Comparison of ENCODE assay signal across 10 cellular contexts in genomic region chr20:63116412-63117106, GRCh38.
A peak's percentile ranks its signal among the peaks of the same experiment; 100 is the strongest.
DNase-seq lines count a peak whose midpoint lies in the region; ATAC-seq and TF ChIP-seq lines count a peak whose summit lies in the region.
"Had no signal": no experiment of that assay in that cellular context is flagged by ENCODE, and none has a peak within 500 bp of the region (broad histone marks: within the 10 kb centered on the region; RNA-seq: fewer than 3 reads in every experiment).

No MANE protein-coding gene starts in this region.

- H3K36me3 ChIP-seq in A673 (ENCODE audit: insufficient read depth, low read length, poor library complexity, severe bottlenecking) (no peaks in the 10 kb centered on the region), GM23248 (ENCODE audit: low read depth) (no peaks in the 10 kb centered on the region), colonic mucosa (no peaks in the 10 kb centered on the region), upper lobe of right lung (no peaks in the 10 kb centered on the region)
- H3K36me3 ChIP-seq: right lobe of liver had no signal

- H3K36me3 Mint-ChIP-seq in activated CD8-positive, alpha-beta T cell treated with anti-CD3 and anti-CD28 coated beads, Interleukin-2, amount 10 ng/mL, durations not matched to agents 7 days and 5 days (ENCODE audit: low read depth): no peaks in the 10 kb centered on the region
- H3K36me3 Mint-ChIP-seq in T-cell: no peaks in the 10 kb centered on the region

- in situ Hi-C loops in GM23248 (cut with MboI): no loop called here

- no peaks in the 10 kb centered on the region for H3F3A ChIP-seq in GM23248 (ENCODE audit: insufficient read depth)

- peak; percentile 24 for DNase-seq in A673 (ENCODE audit: low spot score)
- peak; percentile 48 for DNase-seq in GM23248
- peak; percentile 37 for DNase-seq in activated CD8-positive, alpha-beta T cell treated with anti-CD3 and anti-CD28 coated beads, Interleukin-2, amount 10 ng/mL, durations not matched to agents 7 days and 5 days
- DNase-seq in iPS-NIHi7 (ENCODE audit: extremely low spot score): peak; percentile 91
- DNase-seq in colonic mucosa: no peak
- no peak for DNase-seq in upper lobe of right lung
- no peak for DNase-seq in NCI-H2227 (lab: John Stamatoyannopoulos, UW; ENCODE audit: unreplicated experiment)
- no peak for DNase-seq in T-cell

- H3K4me1 ChIP-seq in A673 (ENCODE audit: insufficient read depth, low read length, poor library complexity, severe bottlenecking): no peaks in the 10 kb centered on the region
- no peaks in the 10 kb centered on the region for H3K4me1 ChIP-seq in GM23248 (ENCODE audit: insufficient read depth)
- no peaks in the 10 kb centered on the region for H3K4me1 ChIP-seq in colonic mucosa
- H3K4me1 ChIP-seq in upper lobe of right lung: no peaks in the 10 kb centered on the region
- H3K4me1 ChIP-seq: right lobe of liver had no signal

- no peaks in the 10 kb centered on the region for H3K4me1 Mint-ChIP-seq in activated CD8-positive, alpha-beta T cell treated with anti-CD3 and anti-CD28 coated beads, Interleukin-2, amount 10 ng/mL, durations not matched to agents 7 days and 5 days (ENCODE audit: low read depth)
- H3K4me1 Mint-ChIP-seq in T-cell: peaks cover 0 to 3% (median 0%) of the 10 kb centered on the region in 3 donors

- H3K27me3 ChIP-seq in A673 (replicated peaks; ENCODE audit: insufficient read depth, low read depth, low read length, poor library complexity) (peaks cover 85% of the 10 kb centered on the region), GM23248 (replicated peaks; ENCODE audit: insufficient read depth) (no peaks in the 10 kb centered on the region; the same call in none of the 2 replicates), colonic mucosa (no peaks in the 10 kb centered on the region), upper lobe of right lung (peaks cover 33% of the 10 kb centered on the region)
- H3K27me3 ChIP-seq: right lobe of liver had no signal

- no peak for ATAC-seq in activated CD8-positive, alpha-beta T cell treated with anti-CD3 and anti-CD28 coated beads, Interleukin-2, amount 10 ng/mL, durations not matched to agents 7 days and 5 days
- ATAC-seq in upper lobe of right lung (no peak), T-cell (replicated peaks in 1 of 4) (no peak)
- ATAC-seq: right lobe of liver had no signal

- H3K9me3 Mint-ChIP-seq in activated CD8-positive, alpha-beta T cell treated with anti-CD3 and anti-CD28 coated beads, Interleukin-2, amount 10 ng/mL, durations not matched to agents 7 days and 5 days (ENCODE audit: insufficient read depth): peaks cover 4% of the 10 kb centered on the region
- H3K9me3 Mint-ChIP-seq in T-cell: peaks cover 3 to 8% (median 4%) of the 10 kb centered on the region in 3 donors

- H3K4me3 ChIP-seq in A673 (ENCODE audit: low read depth, low read length, poor library complexity, severe bottlenecking): no peak overlapping the region
- no peak overlapping the region for H3K4me3 ChIP-seq in GM23248
- H3K4me3 ChIP-seq in colonic mucosa: no peak overlapping the region
- no peak overlapping the region for H3K4me3 ChIP-seq in upper lobe of right lung
- H3K4me3 ChIP-seq: dorsolateral prefrontal cortex, right lobe of liver had no signal

- no peak overlapping the region for H3K27ac ChIP-seq in A673 (ENCODE audit: low read depth, low read length, poor library complexity, severe bottlenecking)
- H3K27ac ChIP-seq in GM23248: no peak overlapping the region
- no peak overlapping the region for H3K27ac ChIP-seq in colonic mucosa
- H3K27ac ChIP-seq in upper lobe of right lung: no peak overlapping the region
- H3K27ac ChIP-seq: dorsolateral prefrontal cortex, right lobe of liver had no signal

- 6 to 8% methylated on average over 32 of the region's 32 CpGs for WGBS in GM23248 (ENCODE audit: low coverage in 1 of 2, low lambda C conversion rate in 2 of 2, missing lambda C conversion rate in 2 of 2), 2 experiments

- H3K9ac ChIP-seq in GM23248: no peak overlapping the region
- H3K9ac ChIP-seq in colonic mucosa (ENCODE audit: low read depth in 2 of 2, low read length in 2 of 2): no peak overlapping the region

- H3K4me3 Mint-ChIP-seq in activated CD8-positive, alpha-beta T cell treated with anti-CD3 and anti-CD28 coated beads, Interleukin-2, amount 10 ng/mL, durations not matched to agents 7 days and 5 days: no peak overlapping the region
- H3K4me3 Mint-ChIP-seq in T-cell: no peak overlapping the region

- intact Hi-C loops in A673 (cut with micrococcal nuclease; ENCODE audit: unreplicated experiment) (no loop called here), colonic mucosa (cut with DNase I) (no loop called here), upper lobe of right lung (cut with DNase I) (no loop called here)

- POLR2A ChIA-PET in A673 (lab: Charles Lee; ENCODE audit: low non-redundant PET): no interaction called here
- POLR2A ChIA-PET in activated CD8-positive, alpha-beta T cell treated with anti-CD3 and anti-CD28 coated beads, Interleukin-2, amount 10 ng/mL, durations not matched to agents 7 days and 5 days (lab: Charles Lee): no interaction called here
- POLR2A ChIA-PET in T-cell (lab: Charles Lee): no interaction called here

- H3K9me3 ChIP-seq in A673 (ENCODE audit: low read depth, low read length, poor library complexity, severe bottlenecking): peaks cover 3% of the 10 kb centered on the region
- H3K9me3 ChIP-seq in GM23248 (ENCODE audit: low read depth): no peaks in the 10 kb centered on the region
- H3K9me3 ChIP-seq in colonic mucosa: no peaks in the 10 kb centered on the region
- H3K9me3 ChIP-seq in upper lobe of right lung: no peaks in the 10 kb centered on the region

- H2AFZ ChIP-seq in GM23248: no peak overlapping the region

- H3K9me2 ChIP-seq in GM23248 (ENCODE audit: insufficient read depth): no peaks in the 10 kb centered on the region

- no TSS peak for BruUV-seq in A673 (replicated peaks; lab: Mats Ljungman, UMichigan)

- no peak overlapping the region for H3K27ac Mint-ChIP-seq in activated CD8-positive, alpha-beta T cell treated with anti-CD3 and anti-CD28 coated beads, Interleukin-2, amount 10 ng/mL, durations not matched to agents 7 days and 5 days
- H3K27ac Mint-ChIP-seq in T-cell: no peak overlapping the region

- H4K20me1 ChIP-seq in GM23248 (ENCODE audit: insufficient read depth): no peaks in the 10 kb centered on the region

- TF ChIP-seq CTCF in A673 (conservative IDR thresholded peaks at IDR 0.05; ENCODE audit: low read depth, low read length) (no peak), colonic mucosa (IDR thresholded peaks at IDR 0.05) (no peak), upper lobe of right lung (IDR thresholded peaks at IDR 0.05) (no peak)

- H3K79me2 ChIP-seq in GM23248 (ENCODE audit: insufficient read depth): no peaks in the 10 kb centered on the region

- no peak overlapping the region for H3K4me2 ChIP-seq in GM23248 (ENCODE audit: unreplicated experiment)

- CTCF ChIA-PET in A673 (lab: Charles Lee): no interaction called here
- CTCF ChIA-PET in activated CD8-positive, alpha-beta T cell treated with anti-CD3 and anti-CD28 coated beads, Interleukin-2, amount 10 ng/mL, durations not matched to agents 7 days and 5 days (lab: Charles Lee): no interaction called here
- CTCF ChIA-PET in T-cell (lab: Charles Lee): no interaction called here

- no peaks in the 10 kb centered on the region for H3K27me3 Mint-ChIP-seq in activated CD8-positive, alpha-beta T cell treated with anti-CD3 and anti-CD28 coated beads, Interleukin-2, amount 10 ng/mL, durations not matched to agents 7 days and 5 days (ENCODE audit: low read depth)
- peaks cover 41 to 61% of the 10 kb centered on the region in 2 donors for H3K27me3 Mint-ChIP-seq in T-cell

Comparison
In these comparisons a context has a peak if more than half of its experiments do, and no peak if none do; other contexts are left out.
1. DNase-seq: peak in A673 (single experiment), GM23248 (single experiment), activated CD8-positive, alpha-beta T cell treated with anti-CD3 and anti-CD28 coated beads, Interleukin-2, amount 10 ng/mL, durations not matched to agents 7 days and 5 days (single experiment) and iPS-NIHi7 (single experiment); none in colonic mucosa (single experiment), upper lobe of right lung (single experiment), NCI-H2227 (single experiment) and T-cell (0 of 34).